ENCODE assay signal across 1 cellular context in genomic region chr16:22206013-22206846, GRCh38.
A peak's percentile ranks its signal among the peaks of the same experiment; 100 is the strongest.
TF ChIP-seq lines count a peak whose summit lies in the region.

Gene EEF2K (plus strand): TSS chr16:22206278. CDS start chr16:22225730, 19,452 bp downstream.

TF ChIP-seq in HepG2, 621 proteins besides CTCF, POLR2A, EP300 and RAD21 (continued from another document and continues in another):
- no peak for TF ChIP-seq ZBTB40 (IDR thresholded peaks at IDR 0.05)
- peak; percentile 76; the same call in 1 of the 2 replicates for TF ChIP-seq ZBTB40 (CRISPR knock-in tag; IDR thresholded peaks at IDR 0.05)
- peak; percentile 99 for TF ChIP-seq REPIN1 (CRISPR knock-in tag; IDR thresholded peaks at IDR 0.05; ENCODE audit: borderline replicate concordance, low read depth)
- peak; percentile 92; the same call in 1 of the 2 replicates for TF ChIP-seq ZNF563 (CRISPR knock-in tag; IDR thresholded peaks at IDR 0.05)
- no peak for TF ChIP-seq TBP (CRISPR knock-in tag; IDR thresholded peaks at IDR 0.05)
- TF ChIP-seq DPF2 (CRISPR knock-in tag; IDR thresholded peaks at IDR 0.05; ENCODE audit: borderline replicate concordance, low read depth), result peak; percentile 52; the same call in 1 of the 2 replicates
- peak; percentile 84; the same call in 1 of the 2 replicates for TF ChIP-seq ESRRA (CRISPR knock-in tag; IDR thresholded peaks at IDR 0.05; ENCODE audit: low read depth)
- TF ChIP-seq ZBTB44 (CRISPR knock-in tag; IDR thresholded peaks at IDR 0.05), result peak; percentile 79; the same call in 1 of the 2 replicates
- no peak for TF ChIP-seq ZNF7 (CRISPR knock-in tag; IDR thresholded peaks at IDR 0.05)
- peak; percentile 89 for TF ChIP-seq ZNF746 (CRISPR knock-in tag; IDR thresholded peaks at IDR 0.05)
- peak; percentile 73; the same call in 1 of the 2 replicates for TF ChIP-seq TFAP4 (IDR thresholded peaks at IDR 0.05; ENCODE audit: borderline replicate concordance, low read depth)
- peak; percentile 76; the same call in 1 of the 2 replicates for TF ChIP-seq ZNF737 (CRISPR knock-in tag; IDR thresholded peaks at IDR 0.05; ENCODE audit: borderline replicate concordance)
- TF ChIP-seq ZNF121 (CRISPR knock-in tag; IDR thresholded peaks at IDR 0.05), result peak; percentile 92
- peak; percentile 95 for TF ChIP-seq MLXIP (CRISPR knock-in tag; IDR thresholded peaks at IDR 0.05; ENCODE audit: borderline replicate concordance)
- no peak for TF ChIP-seq KAT2B (IDR thresholded peaks at IDR 0.05; ENCODE audit: borderline replicate concordance, low read depth, low read length)
- TF ChIP-seq PRPF4 (IDR thresholded peaks at IDR 0.05; ENCODE audit: low read depth, low read length, poor library complexity, severe bottlenecking), result no peak
- TF ChIP-seq GMEB1 (CRISPR knock-in tag; IDR thresholded peaks at IDR 0.05; ENCODE audit: borderline replicate concordance), result peak; percentile 88
- peak in 1 of 2 experiments; percentile 9; a peak in 1 of 4 replicates for TF ChIP-seq NR2F1 (CRISPR knock-in tag; IDR thresholded peaks at IDR 0.05)
- no peak for TF ChIP-seq IRF1 (CRISPR knock-in tag; IDR thresholded peaks at IDR 0.05; ENCODE audit: low read depth)
- no peak for TF ChIP-seq ZNF234 (CRISPR knock-in tag; conservative IDR thresholded peaks at IDR 0.05)
- peak; percentile 80 for TF ChIP-seq PRDM15 (CRISPR knock-in tag; IDR thresholded peaks at IDR 0.05)
- peak; percentile 92 for TF ChIP-seq ZNF564 (CRISPR knock-in tag; IDR thresholded peaks at IDR 0.05)
- TF ChIP-seq GATAD2A (CRISPR knock-in tag; IDR thresholded peaks at IDR 0.05), result peak; percentile 94
- TF ChIP-seq CENPBD1 (CRISPR knock-in tag; IDR thresholded peaks at IDR 0.05; ENCODE audit: borderline replicate concordance, low read depth), result 0 out of 2 replicates have a peak, but pooled peaks have one; percentile 85
- no peak for TF ChIP-seq TCF7L2 (IDR thresholded peaks at IDR 0.05; ENCODE audit: low read depth, low read length)
- peak; percentile 55; the same call in 1 of the 2 replicates for TF ChIP-seq HNF4G (IDR thresholded peaks at IDR 0.05; ENCODE audit: borderline replicate concordance, low read depth, low read length)
- TF ChIP-seq HNF4G (CRISPR knock-in tag; IDR thresholded peaks at IDR 0.05; ENCODE audit: borderline replicate concordance, low read depth), result peak; percentile 78
- TF ChIP-seq ZNF205 (CRISPR knock-in tag; IDR thresholded peaks at IDR 0.05), result peak; percentile 79
- peak; percentile 47; the same call in 1 of the 2 replicates for TF ChIP-seq ATAD3A (CRISPR knock-in tag; IDR thresholded peaks at IDR 0.05)
- TF ChIP-seq BCL6 (CRISPR knock-in tag; IDR thresholded peaks at IDR 0.05), result peak; percentile 31
- 0 out of 2 replicates have a peak, but pooled peaks have one; percentile 20 for TF ChIP-seq ZNF3 (CRISPR knock-in tag; IDR thresholded peaks at IDR 0.05)
- TF ChIP-seq MIXL1 (CRISPR knock-in tag; IDR thresholded peaks at IDR 0.05), result peak; percentile 79; the same call in 1 of the 2 replicates
